ENCODE assay signal across 8 cellular contexts in the genomic region with DNA sequence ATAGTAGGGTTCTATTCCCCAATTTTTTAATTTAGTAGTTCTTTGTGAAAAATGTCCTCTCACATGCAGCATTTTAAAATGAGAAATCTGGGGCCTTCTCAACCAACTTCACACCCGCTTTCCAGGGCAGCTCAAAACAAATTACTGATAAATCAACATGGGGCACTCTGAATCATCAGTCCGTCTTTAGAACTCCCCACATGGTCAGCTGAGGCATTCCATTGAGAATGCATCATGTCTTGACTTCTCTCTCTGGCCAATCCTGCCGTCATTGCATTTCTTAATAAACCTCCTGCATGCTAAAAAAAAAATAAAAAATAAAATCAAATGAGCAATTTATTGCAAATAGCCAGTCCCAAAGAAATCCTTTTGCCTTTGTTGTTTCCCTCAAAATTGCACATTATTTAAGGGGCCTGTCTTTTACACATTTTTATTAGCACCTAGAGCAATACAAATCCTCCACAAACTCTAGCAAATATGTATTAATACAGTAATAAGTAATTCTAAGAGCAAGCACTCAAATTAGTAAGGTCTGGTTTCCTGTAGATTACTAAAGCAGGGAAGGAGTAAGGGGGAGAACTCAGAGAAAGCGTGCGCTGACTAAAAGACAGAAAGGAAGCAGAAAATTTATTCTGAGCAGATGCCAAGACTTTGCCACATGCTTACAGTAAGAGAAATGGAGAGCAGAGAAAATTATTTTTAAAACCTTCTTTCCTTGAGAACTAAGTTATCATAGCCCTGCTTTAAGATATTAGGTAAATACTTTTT.
DNase-seq lines count a peak whose midpoint lies in the region; ATAC-seq and TF ChIP-seq lines count a peak whose summit lies in the region.

No MANE protein-coding gene starts in this region.

- POLR2A ChIA-PET in activated CD4-positive, alpha-beta T cell treated with anti-CD3 and anti-CD28 coated beads for 36 hours (lab: Charles Lee) = no interaction called here

- no peaks in the 10 kb centered on the region for H3K9me3 Mint-ChIP-seq in activated CD4-positive, alpha-beta T cell treated with anti-CD3 and anti-CD28 coated beads for 36 hours (ENCODE audit: low read depth)

- WGBS in heart left ventricle, 4 donors = 36 to 43% (median 38%) methylated on average over 5 of the region's 5 CpGs

- peak overlapping the region in 11 of 12 donors; percentile 19 to 81 (median 63) for H3K27ac ChIP-seq in heart left ventricle

- peak; percentile 27 for DNase-seq in activated CD4-positive, alpha-beta T cell treated with anti-CD3 and anti-CD28 coated beads for 36 hours
- no peak for DNase-seq in activated CD4-positive, alpha-beta T cell treated with anti-CD3 and anti-CD28 coated beads, Interleukin-2, amount 50 U/mL, for 4 hours
- DNase-seq in T-helper 17 cell (no peak), heart left ventricle (peak in 2 of 5 donors; percentile 36 to 48), ureter (ENCODE audit: low spot score) (peak; percentile 45), COR-L47 (lab: John Stamatoyannopoulos, UW) (no peak)
- no peak for DNase-seq in activated CD4-positive, alpha-beta T cell treated with anti-CD3 and anti-CD28 coated beads for 4 hours

- H3K27me3 Mint-ChIP-seq in activated CD4-positive, alpha-beta T cell treated with anti-CD3 and anti-CD28 coated beads for 36 hours = no peaks in the 10 kb centered on the region
- no peaks in the 10 kb centered on the region for H3K27me3 Mint-ChIP-seq in T-helper 17 cell

- peaks cover 4% of the 10 kb centered on the region for H3K36me3 Mint-ChIP-seq in activated CD4-positive, alpha-beta T cell treated with anti-CD3 and anti-CD28 coated beads for 36 hours (ENCODE audit: low read depth)
- no peaks in the 10 kb centered on the region for H3K36me3 Mint-ChIP-seq in T-helper 17 cell (ENCODE audit: low read depth)

- H3K9me3 ChIP-seq in T-helper 17 cell (ENCODE audit: control insufficient read depth, low read length, poor library complexity, severe bottlenecking) (no peaks in the 10 kb centered on the region), heart left ventricle (no peaks in the 10 kb centered on the region)

- CTCF ChIA-PET in activated CD4-positive, alpha-beta T cell treated with anti-CD3 and anti-CD28 coated beads for 36 hours (lab: Charles Lee) = interaction anchor here (0.6 to 1.9 kb wide), 4 partner anchors 16 to 318 kb away, joined by 3 to 6 read pairs (median 4); no protein-coding TSS in a partner anchor

- no peak for TF ChIP-seq CTCF in heart left ventricle (IDR thresholded peaks at IDR 0.05)

- intact Hi-C loops in activated CD4-positive, alpha-beta T cell treated with anti-CD3 and anti-CD28 coated beads for 36 hours (cut with DNase I, micrococcal nuclease) = loop anchor here (2.0 to 5.0 kb wide), 6 partner anchors 18 to 174 kb away; no protein-coding TSS in a partner anchor
- intact Hi-C loops in heart left ventricle (cut with DNase I) = loop anchor here in 2 of 10 donors (10.0 kb wide), 2 partner anchors 90 to 110 kb away; no protein-coding TSS in a partner anchor

- peak; percentile 62 for ATAC-seq in activated CD4-positive, alpha-beta T cell treated with anti-CD3 and anti-CD28 coated beads for 36 hours
- peak; percentile 34 for ATAC-seq in HG02798 (IDR thresholded peaks at IDR 0.05; ENCODE audit: poor library complexity, unreplicated experiment)
- no peak for ATAC-seq in T-helper 17 cell
- peak; percentile 66 to 91 (median 77) for ATAC-seq in heart left ventricle

- H3K4me3 Mint-ChIP-seq in activated CD4-positive, alpha-beta T cell treated with anti-CD3 and anti-CD28 coated beads for 36 hours = no peak overlapping the region
- no peak overlapping the region for H3K4me3 Mint-ChIP-seq in T-helper 17 cell

- H3K36me3 ChIP-seq in heart left ventricle = no peaks in the 10 kb centered on the region

- peak overlapping the region; percentile 62 for H3K27ac Mint-ChIP-seq in activated CD4-positive, alpha-beta T cell treated with anti-CD3 and anti-CD28 coated beads for 36 hours
- H3K27ac Mint-ChIP-seq in T-helper 17 cell = peak overlapping the region; percentile 82

- peaks cover 0 to 52% (median 30%) of the 10 kb centered on the region in 12 donors for H3K4me1 ChIP-seq in heart left ventricle

- TF ChIP-seq POLR2A in heart left ventricle (IDR thresholded peaks at IDR 0.05) = no peak

- no peak overlapping the region for H3K4me3 ChIP-seq in heart left ventricle

- H3K27me3 ChIP-seq in heart left ventricle = no peaks in the 10 kb centered on the region

- H3K4me1 Mint-ChIP-seq in activated CD4-positive, alpha-beta T cell treated with anti-CD3 and anti-CD28 coated beads for 36 hours = peaks cover 65% of the 10 kb centered on the region
- H3K4me1 Mint-ChIP-seq in T-helper 17 cell = peaks cover 36% of the 10 kb centered on the region

Comparison
In these comparisons a context has a peak if more than half of its experiments do, and no peak if none do; other contexts are left out.
1. DNase-seq: peak in activated CD4-positive, alpha-beta T cell treated with anti-CD3 and anti-CD28 coated beads for 36 hours (single experiment) and ureter (single experiment); none in activated CD4-positive, alpha-beta T cell treated with anti-CD3 and anti-CD28 coated beads, Interleukin-2, amount 50 U/mL, for 4 hours (0 of 2), T-helper 17 cell (0 of 3), activated CD4-positive, alpha-beta T cell treated with anti-CD3 and anti-CD28 coated beads for 4 hours (0 of 2) and COR-L47 (single experiment).